Comparison of ENCODE assay signal across 12 cellular contexts in the genomic region with DNA sequence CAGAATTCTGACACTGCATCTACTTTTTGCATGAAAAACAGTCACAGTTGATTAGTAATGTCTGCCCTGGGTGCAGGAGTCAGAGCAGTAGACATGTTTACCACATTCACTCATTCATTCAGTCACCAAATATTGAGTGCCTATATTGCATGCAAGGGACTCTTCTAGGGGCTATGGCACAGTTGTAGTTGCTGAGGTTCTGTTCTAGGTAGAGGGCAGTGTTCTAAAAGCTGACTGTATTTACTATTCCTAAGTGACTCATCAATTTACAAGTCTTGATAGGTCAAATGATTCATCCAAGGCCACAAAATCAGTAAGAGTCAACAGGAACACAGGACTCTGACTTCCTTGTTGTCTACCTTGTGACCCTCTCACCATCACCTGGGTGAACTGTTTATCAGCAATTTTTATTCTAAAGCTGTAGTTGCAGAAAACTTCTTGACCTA.
DNase-seq lines count a peak whose midpoint lies in the region; ATAC-seq, FAIRE-seq and TF ChIP-seq lines count a peak whose summit lies in the region.
"Had no signal": no experiment of that assay in that cellular context is flagged by ENCODE, and none has a peak within 500 bp of the region (broad histone marks: within the 10 kb centered on the region; RNA-seq: fewer than 3 reads in every experiment).

No MANE protein-coding gene starts in this region.

- H3K27me3 ChIP-seq in upper lobe of right lung = no peaks in the 10 kb centered on the region
- H3K27me3 ChIP-seq: dorsolateral prefrontal cortex had no signal

- intact Hi-C loops in upper lobe of right lung (cut with DNase I) = no loop called here

- H3K4me3 ChIP-seq in upper lobe of right lung = no peak overlapping the region
- H3K4me3 ChIP-seq: dorsolateral prefrontal cortex, prostate gland had no signal

- no peaks in the 10 kb centered on the region for H3K36me3 ChIP-seq in upper lobe of right lung
- H3K36me3 ChIP-seq: prostate gland had no signal

- peaks cover 11% of the 10 kb centered on the region for H3K4me1 ChIP-seq in upper lobe of right lung
- H3K4me1 ChIP-seq: prostate gland had no signal

- peak; percentile 14 for DNase-seq in stimulated activated naive CD4-positive, alpha-beta T cell treated with Interleukin-2 at 50 U/mL for 16 hours (lab: John Stamatoyannopoulos, UW)
- DNase-seq in stimulated activated naive CD4-positive, alpha-beta T cell (lab: John Stamatoyannopoulos, UW) = no peak
- peak; percentile 7 to 28 for DNase-seq in SW 1271 (lab: John Stamatoyannopoulos, UW)
- peak; percentile 13 for DNase-seq in fibroblast of gingiva (ENCODE audit: low read depth)
- DNase-seq in urothelium cell line (ENCODE audit: low spot score) = peak; percentile 81
- DNase-seq in upper lobe of right lung = no peak
- DNase-seq: dorsolateral prefrontal cortex, Karpas-422, kidney had no signal

- FAIRE-seq in urothelium cell line (lab: Jason Lieb, UNC) = no peak
- FAIRE-seq: kidney had no signal

- no peaks in the 10 kb centered on the region for H3K9me3 ChIP-seq in upper lobe of right lung
- H3K9me3 ChIP-seq: prostate gland had no signal

- H3K27ac ChIP-seq in upper lobe of right lung = no peak overlapping the region
- H3K27ac ChIP-seq: dorsolateral prefrontal cortex, prostate gland had no signal

- no peak for ATAC-seq in GM21390 (IDR thresholded peaks at IDR 0.05; ENCODE audit: unreplicated experiment)
- ATAC-seq in HG02623 (IDR thresholded peaks at IDR 0.05; ENCODE audit: unreplicated experiment) = no peak
- ATAC-seq in upper lobe of right lung = no peak

- TF ChIP-seq CTCF in upper lobe of right lung (IDR thresholded peaks at IDR 0.05) = no peak

Comparison
In these comparisons a context has a peak if more than half of its experiments do, and no peak if none do; other contexts are left out.
1. DNase-seq: peak in stimulated activated naive CD4-positive, alpha-beta T cell treated with Interleukin-2 at 50 U/mL for 16 hours (single experiment), SW 1271 (2 of 2), fibroblast of gingiva (single experiment) and urothelium cell line (single experiment); none in stimulated activated naive CD4-positive, alpha-beta T cell (0 of 6) and upper lobe of right lung (single experiment).